ENCODE assay signal across 8 cellular contexts in the genomic region with DNA sequence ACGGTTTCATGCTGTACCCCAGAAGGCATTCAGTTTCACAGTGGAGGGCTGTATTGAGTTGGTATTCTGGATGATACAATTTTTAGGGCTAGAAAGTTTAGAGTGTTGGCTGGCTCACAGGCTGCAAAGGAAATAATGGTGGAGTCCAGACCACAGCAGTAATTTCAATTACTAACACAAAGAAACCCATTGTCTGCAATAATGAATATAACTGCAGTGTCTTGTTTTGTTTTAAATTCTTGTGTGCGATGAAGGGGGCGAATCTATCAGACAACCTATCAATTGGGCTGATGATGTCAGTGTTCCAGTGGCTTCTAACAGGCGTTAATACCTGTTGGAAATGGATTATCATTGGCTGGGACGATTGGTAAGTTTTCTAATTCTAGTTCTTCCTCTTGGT. TPM values are rescaled to one million over a fixed set of nuclear protein-coding genes. Genes with fewer than 3 reads are reported as not detected.
DNase-seq lines count a peak whose midpoint lies in the region; ATAC-seq and TF ChIP-seq lines count a peak whose summit lies in the region.

No MANE protein-coding gene starts in this region.

- CTCF ChIA-PET in GM10248 (lab: Yijun Ruan, JAX), result interaction anchor here (0.9 kb wide), 1 partner anchor 8 kb away, joined by 3 read pairs; no protein-coding TSS in a partner anchor

- intact Hi-C loops in heart left ventricle (cut with DNase I) (loop anchor here in 8 of 10 donors (2.0 to 10.0 kb wide), 7 partner anchors 43 to 203 kb away; partner anchors contain the start of genes CDK5RAP3 (in 5 of the 8), PNPO (in 2 of the 8) and TBKBP1 (in 1 of the 8)), cardiac septum (cut with DNase I) (loop anchor here (10.0 kb wide), 1 partner anchor 203 kb away; the partner anchor contains the start of gene TBKBP1), uterus (cut with DNase I; ENCODE audit: low total_unique reads) (no loop called here), left colon (cut with DNase I, micrococcal nuclease) (no loop called here)

- H3K9me3 Mint-ChIP-seq in brain, result no peaks in the 10 kb centered on the region

- no peak overlapping the region for H4K8ac ChIP-seq in mesenchymal stem cell (ENCODE audit: low read length)

- H3K36me3 Mint-ChIP-seq in brain, result peaks cover 3% of the 10 kb centered on the region

- TF ChIP-seq POLR2A in heart left ventricle (IDR thresholded peaks at IDR 0.05) (no peak), uterus (IDR thresholded peaks at IDR 0.05) (no peak)

- peak overlapping the region in 4 of 5 experiments; percentile 96 to 98 (median 97) for H3K27ac Mint-ChIP-seq in brain

- TF ChIP-seq CTCF in heart left ventricle (IDR thresholded peaks at IDR 0.05), result no peak
- TF ChIP-seq CTCF in brain (conservative IDR thresholded peaks at IDR 0.05), result no peak
- no peak for TF ChIP-seq CTCF in uterus (IDR thresholded peaks at IDR 0.05)
- no peak for TF ChIP-seq CTCF in GM10248 (IDR thresholded peaks at IDR 0.05; ENCODE audit: control extremely low read depth, extremely low read depth, low read depth, missing control alignments)

- peaks cover 58% of the 10 kb centered on the region for H3K4me1 Mint-ChIP-seq in brain

- H3K9me3 ChIP-seq in heart left ventricle (no peaks in the 10 kb centered on the region), mesenchymal stem cell (ENCODE audit: control insufficient read depth, low read length) (no peaks in the 10 kb centered on the region), uterus (no peaks in the 10 kb centered on the region)

- no peak overlapping the region for H2BK5ac ChIP-seq in mesenchymal stem cell (ENCODE audit: low read depth, low read length, poor library complexity, severe bottlenecking)

- WGBS in heart left ventricle, 4 donors, result 37 to 66% (median 52%) methylated on average over 5 of the region's 5 CpGs
- 87% methylated on average over 5 of the region's 5 CpGs for WGBS in mesenchymal stem cell

- no peak overlapping the region for H2BK12ac ChIP-seq in mesenchymal stem cell (ENCODE audit: low read length in 2 of 2)

- no peak for DNase-seq in heart left ventricle
- DNase-seq in cardiac septum (ENCODE audit: low spot score), result no peak
- DNase-seq in mesenchymal stem cell, result no peak
- DNase-seq in uterus, result no peak
- no peak for DNase-seq in left colon
- DNase-seq in GM10248 (ENCODE audit: extremely low spot score), result no peak

- H3K4me2 ChIP-seq in mesenchymal stem cell (ENCODE audit: low read length, poor library complexity, severe bottlenecking), result peak overlapping the region; percentile 89

- ATAC-seq in heart left ventricle (no peak), HG02885 (IDR thresholded peaks at IDR 0.05; ENCODE audit: poor library complexity, unreplicated experiment) (no peak), left colon (no peak)

- H3K4me1 ChIP-seq in heart left ventricle (peaks cover 0 to 68% (median 61%) of the 10 kb centered on the region in 12 donors), mesenchymal stem cell (ENCODE audit: control insufficient read depth, insufficient read depth, low read depth, low read length) (peaks cover 5% of the 10 kb centered on the region), uterus (peaks cover 3 to 8% of the 10 kb centered on the region in 2 donors)

- peaks cover 14% of the 10 kb centered on the region for H3K27me3 Mint-ChIP-seq in brain

- peak overlapping the region; percentile 99 for H3K9ac ChIP-seq in mesenchymal stem cell (ENCODE audit: low read length)

- peaks cover 34% of the 10 kb centered on the region for H3K79me1 ChIP-seq in mesenchymal stem cell (replicated peaks; ENCODE audit: low read length, poor library complexity, severe bottlenecking)

- H2BK120ac ChIP-seq in mesenchymal stem cell (ENCODE audit: low read depth, low read length), result no peak overlapping the region

- peak overlapping the region; percentile 98 to 100 (median 99) for H3K27ac ChIP-seq in heart left ventricle
- no peak overlapping the region for H3K27ac ChIP-seq in mesenchymal stem cell (ENCODE audit: low read length, poor library complexity, severe bottlenecking)
- H3K27ac ChIP-seq in uterus, result peak overlapping the region; percentile 99 to 100

- H3K36me3 ChIP-seq in heart left ventricle, result peaks cover 0 to 16% (median 0%) of the 10 kb centered on the region in 9 donors
- H3K36me3 ChIP-seq in mesenchymal stem cell (ENCODE audit: control insufficient read depth in 1 of 2, insufficient read depth in 2 of 2, low read depth in 1 of 2, low read length in 2 of 2), result peaks cover 9 to 12% of the 10 kb centered on the region in 2 experiments
- H3K36me3 ChIP-seq in uterus, result no peaks in the 10 kb centered on the region

- no peak overlapping the region for H3K4ac ChIP-seq in mesenchymal stem cell (ENCODE audit: low read depth in 1 of 2, low read length in 2 of 2)

- H2AK5ac ChIP-seq in mesenchymal stem cell (ENCODE audit: low read length, severe bottlenecking), result no peak overlapping the region

- H3K4me3 ChIP-seq in heart left ventricle (peak overlapping the region in 8 of 12 donors; percentile 73 to 93 (median 78)), mesenchymal stem cell (ENCODE audit: insufficient read depth in 1 of 2, low read depth in 1 of 2, low read length in 2 of 2) (peak overlapping the region in 1 of 2 experiments; percentile 99), uterus (no peak overlapping the region)

- no peak overlapping the region for H3K18ac ChIP-seq in mesenchymal stem cell (ENCODE audit: low read depth in 1 of 2, low read length in 2 of 2)

- no peak overlapping the region for H4K91ac ChIP-seq in mesenchymal stem cell (ENCODE audit: low read length)

- H3K14ac ChIP-seq in mesenchymal stem cell (ENCODE audit: low read length in 2 of 2), result no peak overlapping the region

- no peak overlapping the region for H2AFZ ChIP-seq in mesenchymal stem cell (ENCODE audit: low read depth, low read length)

- peak overlapping the region; percentile 88 to 99 (median 95) for H3K4me3 Mint-ChIP-seq in brain

- POLR2A ChIA-PET in GM10248 (lab: Yijun Ruan, JAX), result no interaction called here

- no peak overlapping the region for H3K23ac ChIP-seq in mesenchymal stem cell (ENCODE audit: low read length in 2 of 2)

- H2BK15ac ChIP-seq in mesenchymal stem cell (ENCODE audit: low read depth, poor library complexity, severe bottlenecking), result no peak overlapping the region

- no peaks in the 10 kb centered on the region for H3K27me3 ChIP-seq in heart left ventricle
- H3K27me3 ChIP-seq in mesenchymal stem cell (ENCODE audit: control insufficient read depth in 1 of 2, insufficient read depth in 1 of 2, low read length in 2 of 2), result no peaks in the 10 kb centered on the region
- H3K27me3 ChIP-seq in uterus, result no peaks in the 10 kb centered on the region

RNA-seq across cellular contexts. Expression of gene SP2, which starts 1.5 kb away (rescaled TPM):
- total RNA-seq in heart left ventricle (10 to 100 TPM; 11.1 to 21.2 (median 16.7) TPM), cardiac septum (16.3 TPM), uterus (10 to 100 TPM in 1 of 4 donors, 1 to 10 TPM in 2, under 1 TPM in 1; 0.88 to 18.7 (median 1.3) TPM), left colon (10 to 100 TPM; 21.7 to 22.3 TPM)
- polyA plus RNA-seq in heart left ventricle (10 to 100 TPM in 1 of 2 donors, 1 to 10 TPM in 1; 4.1 to 15.8 TPM), brain (ENCODE audit: insufficient read depth, low read depth, low replicate concordance) (31.6 TPM)
- polyA plus RNA-seq in mesenchymal stem cell (2013, experiment 1 of 2), result 25.4 TPM
- 26.2 TPM for polyA plus RNA-seq in mesenchymal stem cell (2013, experiment 2 of 2)

RNA-seq across cellular contexts. Expression of gene PNPO, which starts 43.8 kb away (rescaled TPM):
- 10 to 100 TPM; 24.2 to 45.0 (median 36.1) TPM for total RNA-seq in heart left ventricle
- polyA plus RNA-seq in heart left ventricle, result 10 to 100 TPM; 12.6 to 16.1 TPM
- 21.3 TPM for total RNA-seq in cardiac septum
- polyA plus RNA-seq in brain (ENCODE audit: insufficient read depth, low read depth, low replicate concordance), result 24.4 TPM
- polyA plus RNA-seq in mesenchymal stem cell (2013, experiment 1 of 2), result 6.1 TPM
- 5.4 TPM for polyA plus RNA-seq in mesenchymal stem cell (2013, experiment 2 of 2)
- 10 to 100 TPM; 16.7 to 29.4 (median 17.4) TPM for total RNA-seq in uterus
- total RNA-seq in left colon, result 10 to 100 TPM; 24.9 to 26.0 TPM

RNA-seq across cellular contexts. Expression of gene SP6, which starts 46.6 kb away (rescaled TPM):
- total RNA-seq in heart left ventricle (under 1 TPM in 7 of 9 donors, not detected in 2; 0.12 to 0.88 (median 0.32) TPM), cardiac septum (0.08 TPM), uterus (1 to 10 TPM in 2 of 4 donors, not detected in 2; 1.4 to 1.5 TPM), left colon (10 to 100 TPM in 1 of 2 donors, 1 to 10 TPM in 1; 4.4 to 20.5 TPM)
- polyA plus RNA-seq in heart left ventricle (1 to 10 TPM in 1 of 2 donors, under 1 TPM in 1; 0.19 to 2.5 TPM), brain (ENCODE audit: insufficient read depth, low read depth, low replicate concordance) (2.5 TPM)
- 0.01 TPM for polyA plus RNA-seq in mesenchymal stem cell (2013, experiment 1 of 2)
- polyA plus RNA-seq in mesenchymal stem cell (2013, experiment 2 of 2), result 0.03 TPM

RNA-seq across cellular contexts. Expression of gene SCRN2, which starts 56.5 kb away (rescaled TPM):
- total RNA-seq in heart left ventricle, result 10 to 100 TPM; 29.4 to 42.9 (median 33.9) TPM
- 10 to 100 TPM; 17.5 to 58.5 TPM for polyA plus RNA-seq in heart left ventricle
- 32.1 TPM for total RNA-seq in cardiac septum
- 24.3 TPM for polyA plus RNA-seq in brain (ENCODE audit: insufficient read depth, low read depth, low replicate concordance)
- polyA plus RNA-seq in mesenchymal stem cell (2013, experiment 1 of 2), result 20.3 TPM
- 18.3 TPM for polyA plus RNA-seq in mesenchymal stem cell (2013, experiment 2 of 2)
- total RNA-seq in uterus, result 10 to 100 TPM; 12.4 to 80.7 (median 39.8) TPM
- total RNA-seq in left colon, result 10 to 100 TPM; 51.0 to 53.7 TPM

Comparison
In these comparisons a context has a peak if more than half of its experiments do, and no peak if none do; other contexts are left out.
1. H3K4me3 ChIP-seq: peak in heart left ventricle (8 of 12); none in uterus (0 of 2).
2. intact Hi-C loops: an anchor here in heart left ventricle (2.0 to 10.0 kb wide) and cardiac septum (10.0 kb wide); none called in uterus and left colon.